ENCODE assay signal across 8 cellular contexts in the genomic region with DNA sequence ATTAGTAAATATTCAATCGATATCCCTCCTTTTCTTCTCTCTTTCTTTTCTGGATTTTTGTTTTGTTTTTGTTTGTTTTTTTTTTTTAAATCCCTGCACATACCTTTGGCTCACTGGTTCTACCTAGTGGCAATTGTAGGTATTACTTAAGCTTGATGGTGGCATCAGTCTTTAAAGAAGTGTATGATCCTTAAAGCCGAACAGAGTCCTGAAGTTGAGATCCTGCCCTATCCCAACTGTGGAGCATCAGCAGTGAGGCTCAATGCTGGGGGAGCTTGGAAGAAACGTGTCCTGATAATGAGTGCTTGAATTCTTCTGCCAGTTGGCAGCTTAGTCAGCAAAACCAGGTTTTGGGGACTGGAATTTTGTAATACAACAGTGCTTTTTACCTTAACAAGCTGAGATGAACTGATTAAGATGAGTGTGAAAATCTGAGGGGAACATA.
DNase-seq lines count a peak whose midpoint lies in the region; ATAC-seq and TF ChIP-seq lines count a peak whose summit lies in the region.

No MANE protein-coding gene starts in this region.

- peak; percentile 46 for DNase-seq in activated CD4-positive, alpha-beta T cell treated with anti-CD3 and anti-CD28 coated beads, Interleukin-2, amount 10 ng/mL, durations not matched to agents 7 days and 5 days
- DNase-seq in activated CD4-positive, alpha-beta T cell treated with anti-CD3 and anti-CD28 coated beads for 1 hour: no peak
- DNase-seq in HuH-7 (ENCODE audit: low spot score) (peak; percentile 36), UCSD-AML1 (lab: John Stamatoyannopoulos, UW; ENCODE audit: unreplicated experiment) (peak; percentile 17), glutamatergic neuron (no peak), smooth muscle cell (lab: John Stamatoyannopoulos, UW; ENCODE audit: unreplicated experiment) (no peak), middle frontal gyrus (ENCODE audit: extremely low spot score, low spot score) (no peak)

- H2AFZ ChIP-seq in smooth muscle cell (ENCODE audit: low read depth): no peak overlapping the region

- CTCF ChIA-PET in activated CD4-positive, alpha-beta T cell treated with anti-CD3 and anti-CD28 coated beads, Interleukin-2, amount 10 ng/mL, durations not matched to agents 7 days and 5 days (lab: Charles Lee): interaction anchor here (0.6 to 3.4 kb wide), 30 partner anchors 8 to 292 kb away, joined by 3 to 20 read pairs (median 3); a partner anchor contains a TSS

- peak overlapping the region; percentile 73 for H3K27ac ChIP-seq in smooth muscle cell (ENCODE audit: low read depth)

- H3K9ac ChIP-seq in smooth muscle cell (ENCODE audit: low read depth): no peak overlapping the region

- H3K9me3 Mint-ChIP-seq in activated CD4-positive, alpha-beta T cell treated with anti-CD3 and anti-CD28 coated beads, Interleukin-2, amount 10 ng/mL, durations not matched to agents 7 days and 5 days: no peaks in the 10 kb centered on the region
- H3K9me3 Mint-ChIP-seq in glutamatergic neuron (ENCODE audit: unreplicated experiment): peaks cover 2% of the 10 kb centered on the region

- POLR2A ChIA-PET in activated CD4-positive, alpha-beta T cell treated with anti-CD3 and anti-CD28 coated beads, Interleukin-2, amount 10 ng/mL, durations not matched to agents 7 days and 5 days (lab: Charles Lee): no interaction called here

- H3K4me3 Mint-ChIP-seq in activated CD4-positive, alpha-beta T cell treated with anti-CD3 and anti-CD28 coated beads, Interleukin-2, amount 10 ng/mL, durations not matched to agents 7 days and 5 days: no peak overlapping the region
- H3K4me3 Mint-ChIP-seq in glutamatergic neuron (ENCODE audit: unreplicated experiment): no peak overlapping the region

- H3K27ac Mint-ChIP-seq in activated CD4-positive, alpha-beta T cell treated with anti-CD3 and anti-CD28 coated beads, Interleukin-2, amount 10 ng/mL, durations not matched to agents 7 days and 5 days: no peak overlapping the region
- no peak overlapping the region for H3K27ac Mint-ChIP-seq in glutamatergic neuron (ENCODE audit: unreplicated experiment)

- no peak overlapping the region for H3K4me3 ChIP-seq in smooth muscle cell

- H3K27me3 ChIP-seq in smooth muscle cell (ENCODE audit: low read depth): no peaks in the 10 kb centered on the region

- no peaks in the 10 kb centered on the region for H3K4me1 ChIP-seq in smooth muscle cell (ENCODE audit: low read depth)

- no peaks in the 10 kb centered on the region for H3K9me3 ChIP-seq in smooth muscle cell (replicated peaks; ENCODE audit: low read depth)

- 30% methylated on average over 3 of the region's 3 CpGs for WGBS in smooth muscle cell (ENCODE audit: low lambda C conversion rate)

- H3K4me2 ChIP-seq in smooth muscle cell: peak overlapping the region; percentile 44

- ATAC-seq in HG03045 (IDR thresholded peaks at IDR 0.05; ENCODE audit: unreplicated experiment): no peak

- H3F3A ChIP-seq in smooth muscle cell (ENCODE audit: low read depth): peaks cover 8% of the 10 kb centered on the region

- peaks cover 35% of the 10 kb centered on the region for H3K4me1 Mint-ChIP-seq in activated CD4-positive, alpha-beta T cell treated with anti-CD3 and anti-CD28 coated beads, Interleukin-2, amount 10 ng/mL, durations not matched to agents 7 days and 5 days
- H3K4me1 Mint-ChIP-seq in glutamatergic neuron (ENCODE audit: low read depth, unreplicated experiment): peaks cover 8% of the 10 kb centered on the region

- H3K36me3 Mint-ChIP-seq in activated CD4-positive, alpha-beta T cell treated with anti-CD3 and anti-CD28 coated beads, Interleukin-2, amount 10 ng/mL, durations not matched to agents 7 days and 5 days (ENCODE audit: low read depth): peaks cover 1% of the 10 kb centered on the region
- no peaks in the 10 kb centered on the region for H3K36me3 Mint-ChIP-seq in glutamatergic neuron (ENCODE audit: unreplicated experiment)

- no peaks in the 10 kb centered on the region for H3K36me3 ChIP-seq in smooth muscle cell (ENCODE audit: low read depth)

- no peaks in the 10 kb centered on the region for H4K20me1 ChIP-seq in smooth muscle cell (ENCODE audit: low read depth)

- TF ChIP-seq CTCF in glutamatergic neuron (IDR thresholded peaks at IDR 0.05; ENCODE audit: partially characterized antibody, unreplicated experiment) (peak; percentile 92), smooth muscle cell (IDR thresholded peaks at IDR 0.05; ENCODE audit: borderline replicate concordance, insufficient read depth, poor library complexity, severe bottlenecking) (peak; percentile 78)

- H3K79me2 ChIP-seq in smooth muscle cell (ENCODE audit: low read depth): no peaks in the 10 kb centered on the region

- H3K27me3 Mint-ChIP-seq in activated CD4-positive, alpha-beta T cell treated with anti-CD3 and anti-CD28 coated beads, Interleukin-2, amount 10 ng/mL, durations not matched to agents 7 days and 5 days: peaks cover 4% of the 10 kb centered on the region
- peaks cover under 1% of the 10 kb centered on the region for H3K27me3 Mint-ChIP-seq in glutamatergic neuron (ENCODE audit: unreplicated experiment)

Comparison
In these comparisons a context has a peak if more than half of its experiments do, and no peak if none do; other contexts are left out.
1. DNase-seq: peak in activated CD4-positive, alpha-beta T cell treated with anti-CD3 and anti-CD28 coated beads, Interleukin-2, amount 10 ng/mL, durations not matched to agents 7 days and 5 days (single experiment), HuH-7 (single experiment) and UCSD-AML1 (single experiment); none in activated CD4-positive, alpha-beta T cell treated with anti-CD3 and anti-CD28 coated beads for 1 hour (single experiment), glutamatergic neuron (single experiment), smooth muscle cell (single experiment) and middle frontal gyrus (single experiment).